Comparison of ENCODE assay signal across 14 cellular contexts in the genomic region with DNA sequence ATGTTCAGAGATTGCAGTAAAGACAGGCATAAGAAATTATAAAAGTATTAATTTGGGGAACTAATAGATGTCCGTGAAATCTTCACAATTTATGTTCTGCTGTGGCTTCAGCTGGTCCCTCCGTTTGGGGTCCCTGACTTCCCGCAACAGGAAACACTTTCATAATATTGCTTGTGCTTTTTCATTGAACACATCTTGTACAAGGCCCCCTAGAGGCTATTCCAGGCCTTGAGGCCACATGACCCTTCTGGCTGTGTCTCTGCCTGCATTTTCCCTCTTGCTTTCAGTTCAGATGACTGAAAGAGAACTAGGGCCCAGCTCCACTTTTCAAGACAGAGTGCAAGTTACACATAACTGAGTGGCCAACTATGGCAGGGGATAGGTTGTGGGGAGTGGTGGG. TPM values are rescaled to one million over a fixed set of nuclear protein-coding genes. Genes with fewer than 3 reads are reported as not detected.
DNase-seq lines count a peak whose midpoint lies in the region; ATAC-seq, FAIRE-seq and TF ChIP-seq lines count a peak whose summit lies in the region.
"Had no signal": no experiment of that assay in that cellular context is flagged by ENCODE, and none has a peak within 500 bp of the region (broad histone marks: within the 10 kb centered on the region; RNA-seq: fewer than 3 reads in every experiment).

No MANE protein-coding gene starts in this region.

- SMC1A ChIA-PET in GM12878 (lab: Charles Lee; ENCODE audit: uncharacterized antibody, unreplicated experiment), result no interaction called here

- H3K27ac ChIP-seq in MM.1S (ENCODE audit: low read length) (peak overlapping the region; percentile 27; the same call in 1 of the 2 replicates), GM12878 (ENCODE audit: control insufficient read depth, insufficient read depth) (no peak overlapping the region)
- no peak overlapping the region for H3K27ac ChIP-seq in naive thymus-derived CD4-positive, alpha-beta T cell (ENCODE audit: low read depth, low read length)
- H3K27ac ChIP-seq: thyroid gland had no signal

- no peak overlapping the region for H3K9ac ChIP-seq in MM.1S (ENCODE audit: low read length)
- H3K9ac ChIP-seq in GM12878 (ENCODE audit: control insufficient read depth, insufficient read depth, low read length), result no peak overlapping the region

- H3K4me1 ChIP-seq in MM.1S (ENCODE audit: low read length) (peaks cover 5% of the 10 kb centered on the region; the same call in 1 of the 2 replicates), GM12878 (ENCODE audit: control insufficient read depth, insufficient read depth, low read length) (no peaks in the 10 kb centered on the region)
- H3K4me1 ChIP-seq in naive thymus-derived CD4-positive, alpha-beta T cell (ENCODE audit: control insufficient read depth in 2 of 2, insufficient read depth in 2 of 2, low read length in 2 of 2), result no peaks in the 10 kb centered on the region

- H3K4me3 Mint-ChIP-seq in Calu3 (ENCODE audit: low read depth, unreplicated experiment), result no peak overlapping the region
- H3K4me3 Mint-ChIP-seq in naive thymus-derived CD4-positive, alpha-beta T cell, result no peak overlapping the region

- intact Hi-C loops in Calu3 (cut with micrococcal nuclease; ENCODE audit: unreplicated experiment) (loop anchor here (10.0 kb wide), 1 partner anchor 681 kb away; no protein-coding TSS in a partner anchor), GM12878 (cut with micrococcal nuclease; ENCODE audit: unreplicated experiment) (no loop called here)
- intact Hi-C loops in naive thymus-derived CD4-positive, alpha-beta T cell (cut with micrococcal nuclease), result no loop called here

- H3K9me3 ChIP-seq in MM.1S (replicated peaks; ENCODE audit: insufficient read depth, low read length) (no peaks in the 10 kb centered on the region), GM12878 (replicated peaks; ENCODE audit: control insufficient read depth, insufficient read depth, low read length) (peaks cover 5% of the 10 kb centered on the region; the same call in 2 of the 3 replicates)
- H3K9me3 ChIP-seq in naive thymus-derived CD4-positive, alpha-beta T cell (ENCODE audit: control insufficient read depth in 2 of 3, low read length in 3 of 3), result peaks cover 0 to 5% (median 0%) of the 10 kb centered on the region in 3 experiments
- H3K9me3 ChIP-seq: thyroid gland had no signal

- H3K27me3 ChIP-seq in MM.1S (replicated peaks; ENCODE audit: insufficient read depth, low read length) (peaks cover 16% of the 10 kb centered on the region), GM12878 (replicated peaks in 1 of 2; ENCODE audit: control insufficient read depth in 2 of 2, insufficient read depth in 2 of 2, low read length in 1 of 2) (no peaks in the 10 kb centered on the region)
- H3K27me3 ChIP-seq in naive thymus-derived CD4-positive, alpha-beta T cell (ENCODE audit: control insufficient read depth in 2 of 2, insufficient read depth in 2 of 2, low read length in 2 of 2), result no peaks in the 10 kb centered on the region
- H3K27me3 ChIP-seq: thyroid gland had no signal

- peaks cover 14% of the 10 kb centered on the region for H3K27me3 Mint-ChIP-seq in Calu3 (ENCODE audit: unreplicated experiment)
- H3K27me3 Mint-ChIP-seq in naive thymus-derived CD4-positive, alpha-beta T cell, result peaks cover 0 to 8% (median 0%) of the 10 kb centered on the region in 5 donors

- H3K79me2 ChIP-seq in MM.1S (ENCODE audit: low read length) (no peaks in the 10 kb centered on the region), GM12878 (ENCODE audit: control insufficient read depth, insufficient read depth, low read length) (no peaks in the 10 kb centered on the region)

- H3K36me3 ChIP-seq in MM.1S (replicated peaks; ENCODE audit: insufficient read depth, low read length), result no peaks in the 10 kb centered on the region
- no peaks in the 10 kb centered on the region for H3K36me3 ChIP-seq in GM12878 (ENCODE audit: control insufficient read depth in 2 of 2, insufficient read depth in 2 of 2, low read length in 1 of 2)
- H3K36me3 ChIP-seq in naive thymus-derived CD4-positive, alpha-beta T cell (ENCODE audit: control insufficient read depth in 2 of 3, insufficient read depth in 3 of 3, low read length in 3 of 3), result peaks cover 0 to 12% (median 0%) of the 10 kb centered on the region in 3 experiments
- H3K36me3 ChIP-seq: thyroid gland had no signal

- H4K20me1 ChIP-seq in MM.1S (ENCODE audit: insufficient read depth, low read length) (no peaks in the 10 kb centered on the region), GM12878 (ENCODE audit: control insufficient read depth, insufficient read depth) (no peaks in the 10 kb centered on the region)

- no peak for TF ChIP-seq EP300 in GM12878 (IDR thresholded peaks at IDR 0.05; ENCODE audit: borderline replicate concordance in 1 of 2, control insufficient read depth in 1 of 2, low read depth in 2 of 2, low read length in 2 of 2)

- in situ Hi-C loops in GM12878 (cut with MboI), result loop anchor here (25.0 kb wide), 1 partner anchor 631 kb away; no protein-coding TSS in a partner anchor

- DNase-seq in Calu3, result peak; percentile 27
- DNase-seq in MM.1S, result peak; percentile 66
- DNase-seq in GM12878 (ENCODE audit: low read depth, low spot score), result no peak
- DNase-seq in NCI-H187 treated with DMSO at 0.1 percent for 48 hours (lab: John Stamatoyannopoulos, UW), result no peak
- DNase-seq in naive thymus-derived CD4-positive, alpha-beta T cell, result no peak
- DNase-seq: activated CD4-positive, alpha-beta T cell treated with anti-CD3 and anti-CD28 coated beads for 4 hours; activated effector memory CD4-positive, alpha-beta T cell treated with anti-CD3 and anti-CD28 coated beads, Interleukin-2, amount 50 U/mL, for 16 hours; NCI-H1930; T-helper 1 cell; thyroid gland had no signal

- no peak for TF ChIP-seq RAD21 in GM12878 (IDR thresholded peaks at IDR 0.05; ENCODE audit: insufficient read depth, low read depth, low read length)

- H2AFZ ChIP-seq in MM.1S (ENCODE audit: low read length) (no peak overlapping the region), GM12878 (ENCODE audit: control insufficient read depth, low read depth, low read length) (no peak overlapping the region)

- H3K4me1 Mint-ChIP-seq in Calu3 (ENCODE audit: low read depth, unreplicated experiment), result peaks cover 17% of the 10 kb centered on the region
- H3K4me1 Mint-ChIP-seq in naive thymus-derived CD4-positive, alpha-beta T cell, result no peaks in the 10 kb centered on the region

- WGBS in GM12878 (ENCODE audit: insufficient coverage, insufficient replicate concordance, low lambda C conversion rate, missing lambda C conversion rate), result 73% methylated on average over 3 of the region's 3 CpGs

- H3F3A ChIP-seq in MM.1S (ENCODE audit: insufficient read depth, low read length), result peaks cover 8% of the 10 kb centered on the region

- H3K4me2 ChIP-seq in MM.1S (ENCODE audit: low read depth, low read length) (peak overlapping the region; percentile 22; the same call in 1 of the 2 replicates), GM12878 (ENCODE audit: control insufficient read depth, insufficient read depth) (no peak overlapping the region)

- POLR2A ChIA-PET in GM12878 (lab: Charles Lee), result no interaction called here
- POLR2A ChIA-PET in naive thymus-derived CD4-positive, alpha-beta T cell (lab: Charles Lee), result no interaction called here

- no TSS peak for BruUV-seq in Calu3 (replicated peaks; lab: Mats Ljungman, UMichigan)
- BruUV-seq in GM12878 (replicated peaks; lab: Mats Ljungman, UMichigan), result no TSS peak

- no peak for FAIRE-seq in GM12878 (lab: Jason Lieb, UNC)
- FAIRE-seq: GM19239, H1 had no signal

- H3K4me3 ChIP-seq in MM.1S (ENCODE audit: low read length) (no peak overlapping the region), GM12878 (no peak overlapping the region)
- H3K4me3 ChIP-seq in naive thymus-derived CD4-positive, alpha-beta T cell (ENCODE audit: low read length), result no peak overlapping the region
- H3K4me3 ChIP-seq: thyroid gland had no signal

- no peak for TF ChIP-seq POLR2A in GM12878 (IDR thresholded peaks at IDR 0.05; ENCODE audit: low read depth, low read length)

- no peaks in the 10 kb centered on the region for H3K9me2 ChIP-seq in MM.1S (replicated peaks; ENCODE audit: insufficient read depth, low read length)

- TF ChIP-seq CTCF in Calu3 (IDR thresholded peaks at IDR 0.05; ENCODE audit: unreplicated experiment) (peak; percentile 15), GM12872 (IDR thresholded peaks at IDR 0.05; ENCODE audit: insufficient read depth, low read depth, low read length) (peak; percentile 46), MM.1S (IDR thresholded peaks at IDR 0.05; ENCODE audit: low read length) (peak; percentile 56), GM12878 (IDR thresholded peaks at IDR 0.05 in 2 of 3, conservative IDR thresholded peaks at IDR 0.05 in 1 of 3; ENCODE audit: control insufficient read depth in 2 of 3, extremely low read depth in 1 of 3, insufficient read depth in 1 of 3, low read depth in 3 of 3, low read length in 3 of 3) (peak in 1 of 3 experiments; percentile 28; a peak in 1 of 6 replicates)

- no peak overlapping the region for H3K27ac Mint-ChIP-seq in Calu3 (ENCODE audit: unreplicated experiment)
- H3K27ac Mint-ChIP-seq in naive thymus-derived CD4-positive, alpha-beta T cell, result no peak overlapping the region

- CTCF ChIA-PET in Calu3 (lab: Charles Lee), result interaction anchor here (0.7 kb wide), 1 partner anchor 693 kb away, joined by 3 read pairs; no protein-coding TSS in a partner anchor
- CTCF ChIA-PET in GM12878 (lab: Yijun Ruan, JAX), result interaction anchor here (0.6 kb wide), 1 partner anchor 516 kb away, joined by 3 read pairs; no protein-coding TSS in a partner anchor
- CTCF ChIA-PET in naive thymus-derived CD4-positive, alpha-beta T cell (lab: Charles Lee), result no interaction called here

- no peaks in the 10 kb centered on the region for H3K9me3 Mint-ChIP-seq in Calu3 (ENCODE audit: low read depth, unreplicated experiment)
- H3K9me3 Mint-ChIP-seq in naive thymus-derived CD4-positive, alpha-beta T cell, result peaks cover 2 to 25% (median 12%) of the 10 kb centered on the region in 11 donors

- peak; percentile 32; the same call in 2 of the 3 replicates for ATAC-seq in GM12878
- ATAC-seq in naive thymus-derived CD4-positive, alpha-beta T cell, result no peak
- ATAC-seq in GM18867 (IDR thresholded peaks at IDR 0.05; ENCODE audit: unreplicated experiment), result no peak

- RAD21 ChIA-PET in GM12878 (lab: Charles Lee; ENCODE audit: unreplicated experiment), result interaction anchor here (0.7 kb wide), 1 partner anchor 9 kb away, joined by 4 read pairs; no protein-coding TSS in a partner anchor

- H3K36me3 Mint-ChIP-seq in Calu3 (ENCODE audit: insufficient read depth, unreplicated experiment), result no peaks in the 10 kb centered on the region
- H3K36me3 Mint-ChIP-seq in naive thymus-derived CD4-positive, alpha-beta T cell, result peaks cover 12 to 28% (median 25%) of the 10 kb centered on the region in 5 donors

RNA-seq across cellular contexts. Expression of a gene that starts 26.5 kb away (rescaled TPM):
- total RNA-seq in Calu3 (2022) (11.8 and 13.5 TPM in 2 replicates), GM12878 (2014; rRNA removed) (5.3 and 8.4 TPM in 2 replicates), GM12878 (2014; rRNA removed; fragmentation: Illumina TruSeq; extraction: Trizol) (7.3 and 8.4 TPM in 2 replicates), GM12878 (2021) (6.9 and 7.3 TPM in 2 replicates)
- total RNA-seq in GM12878 (2013; cell fraction: nucleolus; rRNA removed), result 24.2 and 26.8 TPM in 2 replicates
- 7.3 TPM for polyA plus RNA-seq in GM12878 (2011; ENCODE audit: low read depth)
- polyA plus RNA-seq in GM12878 (2011; rRNA removed) (12.7 and 21.2 TPM in 2 replicates), GM12878 (2014; fragmentation: Illumina TruSeq; extraction: Trizol) (9.4 and 12.2 TPM in 2 replicates), GM12878 (2014; fragmentation: Nextera tagmentation; extraction: Ambion mirVana) (10 to 100 TPM; 27.2 to 31.1 TPM), GM12878 (2014; rRNA removed) (3.6 and 6.2 TPM in 2 replicates), GM12878 (2016; fragmentation: Nextera tagmentation; extraction: Ambion mirVana) (10 to 100 TPM; 18.8 to 22.0 TPM)
- polyA plus RNA-seq in GM12878 (2011; cell fraction: cytosol; rRNA removed), result 2.6 and 4.1 TPM in 2 replicates
- polyA plus RNA-seq in GM12878 (2011; cell fraction: nucleus; rRNA removed), result 3.7 and 4.0 TPM in 2 replicates
- 8.1 and 11.8 TPM in 2 replicates for polyA plus RNA-seq in GM12878 (2012)
- polyA minus RNA-seq in GM12878 (2011; rRNA and poly(A)+ RNA removed), result 3.3 and 3.9 TPM in 2 replicates
- 1.0 and 2.1 TPM in 2 replicates for polyA minus RNA-seq in GM12878 (2011; cell fraction: cytosol; rRNA and poly(A)+ RNA removed)
- 4.4 and 6.9 TPM in 2 replicates for polyA minus RNA-seq in GM12878 (2011; cell fraction: nucleus; rRNA and poly(A)+ RNA removed)
- total RNA-seq in naive thymus-derived CD4-positive, alpha-beta T cell, result 10 to 100 TPM; 12.7 to 24.7 (median 15.7) TPM
- 1 to 10 TPM; 7.5 to 8.9 TPM for polyA plus RNA-seq in naive thymus-derived CD4-positive, alpha-beta T cell

RNA-seq across cellular contexts. Expression of a gene that starts 26.7 kb away (rescaled TPM):
- total RNA-seq in Calu3 (2022), result 19.0 and 19.7 TPM in 2 replicates
- total RNA-seq in GM12878 (2013; cell fraction: nucleolus; rRNA removed), result 113 and 119 TPM in 2 replicates
- 17.5 and 26.9 TPM in 2 replicates for total RNA-seq in GM12878 (2014; rRNA removed)
- total RNA-seq in GM12878 (2014; rRNA removed; fragmentation: Illumina TruSeq; extraction: Trizol), result 18.8 and 21.1 TPM in 2 replicates
- total RNA-seq in GM12878 (2021), result 19.7 and 19.8 TPM in 2 replicates
- 16.5 TPM for polyA plus RNA-seq in GM12878 (2011; ENCODE audit: low read depth)
- 65.3 and 88.6 TPM in 2 replicates for polyA plus RNA-seq in GM12878 (2011; rRNA removed)
- 23.4 and 24.3 TPM in 2 replicates for polyA plus RNA-seq in GM12878 (2011; cell fraction: cytosol; rRNA removed)
- polyA plus RNA-seq in GM12878 (2011; cell fraction: nucleus; rRNA removed), result 39.6 and 44.4 TPM in 2 replicates
- polyA plus RNA-seq in GM12878 (2012), result 18.8 and 28.7 TPM in 2 replicates
- 21.5 and 27.7 TPM in 2 replicates for polyA plus RNA-seq in GM12878 (2014; fragmentation: Illumina TruSeq; extraction: Trizol)
- polyA plus RNA-seq in GM12878 (2014; fragmentation: Nextera tagmentation; extraction: Ambion mirVana), result 10 to 100 TPM; 71.6 to 84.1 TPM
- 16.4 and 24.2 TPM in 2 replicates for polyA plus RNA-seq in GM12878 (2014; rRNA removed)
- polyA plus RNA-seq in GM12878 (2016; fragmentation: Nextera tagmentation; extraction: Ambion mirVana), result 10 to 100 TPM; 58.5 to 63.5 TPM
- 24.1 and 34.1 TPM in 2 replicates for polyA minus RNA-seq in GM12878 (2011; rRNA and poly(A)+ RNA removed)
- polyA minus RNA-seq in GM12878 (2011; cell fraction: cytosol; rRNA and poly(A)+ RNA removed), result 12.8 and 16.2 TPM in 2 replicates
- 42.1 and 60.4 TPM in 2 replicates for polyA minus RNA-seq in GM12878 (2011; cell fraction: nucleus; rRNA and poly(A)+ RNA removed)
- total RNA-seq in naive thymus-derived CD4-positive, alpha-beta T cell, result 10 to 100 TPM; 13.1 to 32.3 (median 21.6) TPM
- polyA plus RNA-seq in naive thymus-derived CD4-positive, alpha-beta T cell, result 10 to 100 TPM; 13.1 to 17.8 TPM

RNA-seq across cellular contexts. Expression of a gene that starts 55.6 kb away (rescaled TPM):
- total RNA-seq in Calu3 (2022) (15.0 and 15.3 TPM in 2 replicates), GM12878 (2014; rRNA removed) (4.4 and 4.7 TPM in 2 replicates), GM12878 (2014; rRNA removed; fragmentation: Illumina TruSeq; extraction: Trizol) (4.2 and 5.1 TPM in 2 replicates), GM12878 (2021) (4.8 and 5.6 TPM in 2 replicates)
- 29.5 and 30.1 TPM in 2 replicates for total RNA-seq in GM12878 (2013; cell fraction: nucleolus; rRNA removed)
- 2.2 TPM for polyA plus RNA-seq in GM12878 (2011; ENCODE audit: low read depth)
- polyA plus RNA-seq in GM12878 (2011; rRNA removed) (9.3 and 13.4 TPM in 2 replicates), GM12878 (2014; fragmentation: Illumina TruSeq; extraction: Trizol) (5.1 and 6.2 TPM in 2 replicates), GM12878 (2014; fragmentation: Nextera tagmentation; extraction: Ambion mirVana) (1 to 10 TPM in 1 of 2 experiments, under 1 TPM in 1; 0.82 to 1.6 TPM), GM12878 (2014; rRNA removed) (3.1 and 3.6 TPM in 2 replicates), GM12878 (2016; fragmentation: Nextera tagmentation; extraction: Ambion mirVana) (1 to 10 TPM in 1 of 2 experiments, under 1 TPM in 1; 0.64 to 1.8 TPM)
- polyA plus RNA-seq in GM12878 (2011; cell fraction: cytosol; rRNA removed), result 4.1 and 5.2 TPM in 2 replicates
- polyA plus RNA-seq in GM12878 (2011; cell fraction: nucleus; rRNA removed), result 5.7 and 6.6 TPM in 2 replicates
- 3.3 and 4.2 TPM in 2 replicates for polyA plus RNA-seq in GM12878 (2012)
- polyA minus RNA-seq in GM12878 (2011; rRNA and poly(A)+ RNA removed), result 13.7 and 15.1 TPM in 2 replicates
- polyA minus RNA-seq in GM12878 (2011; cell fraction: cytosol; rRNA and poly(A)+ RNA removed), result 2.8 and 3.7 TPM in 2 replicates
- 8.3 and 10.7 TPM in 2 replicates for polyA minus RNA-seq in GM12878 (2011; cell fraction: nucleus; rRNA and poly(A)+ RNA removed)
- total RNA-seq in naive thymus-derived CD4-positive, alpha-beta T cell, result 10 to 100 TPM in 3 of 5 experiments, 1 to 10 TPM in 2; 6.2 to 14.5 (median 11.6) TPM
- polyA plus RNA-seq in naive thymus-derived CD4-positive, alpha-beta T cell, result 1 to 10 TPM; 4.1 to 4.2 TPM

Comparison
In these comparisons a context has a peak if more than half of its experiments do, and no peak if none do; other contexts are left out.
1. DNase-seq: peak in Calu3 (single experiment) and MM.1S (single experiment); none in GM12878 (single experiment), NCI-H187 treated with DMSO at 0.1 percent for 48 hours (single experiment) and naive thymus-derived CD4-positive, alpha-beta T cell (0 of 9).